22 cellular contexts compared by ENCODE assay signal in genomic region chr10:35219292-35219691, GRCh38.
A peak's percentile ranks its signal among the peaks of the same experiment; 100 is the strongest.
DNase-seq lines count a peak whose midpoint lies in the region; ATAC-seq lines count a peak whose summit lies in the region.
"Had no signal": no experiment of that assay in that cellular context is flagged by ENCODE, and none has a peak within 500 bp of the region (broad histone marks: within the 10 kb centered on the region; RNA-seq: fewer than 3 reads in every experiment).

No MANE protein-coding gene starts in this region.

- H3K4me3 Mint-ChIP-seq in activated naive CD8-positive, alpha-beta T cell = no peak overlapping the region
- no peak overlapping the region for H3K4me3 Mint-ChIP-seq in activated naive CD8-positive, alpha-beta T cell treated with anti-CD3 and anti-CD28 coated beads for 36 hours
- no peak overlapping the region for H3K4me3 Mint-ChIP-seq in T-helper 1 cell treated with Interleukin-12 subunit alpha and Interleukin-12 subunit beta and Interleukin-4 antibody, amounts not matched to agents 30 μg/mL and 1 μg/mL, for 36 hours
- H3K4me3 Mint-ChIP-seq in activated T-helper 17 cell treated with anti-CD3 and anti-CD28 coated beads, Interleukin-2, amount 50 U/mL, for 72 hours = peak overlapping the region; percentile 74
- no peak overlapping the region for H3K4me3 Mint-ChIP-seq in natural killer cell treated with Interleukin-12 subunit alpha and Interleukin-12 subunit beta and Interleukin-15 and Interleukin-18, amount 100 ng/mL, for 72 hours

- H3K9me3 ChIP-seq in Karpas-422 (ENCODE audit: low read length) = no peaks in the 10 kb centered on the region
- H3K9me3 ChIP-seq: sigmoid colon, upper lobe of right lung had no signal

- peak; percentile 67 for ATAC-seq in activated T-helper 17 cell treated with anti-CD3 and anti-CD28 coated beads, Interleukin-2, amount 50 U/mL, for 72 hours (replicated peaks)
- ATAC-seq in natural killer cell treated with Interleukin-12 subunit alpha and Interleukin-12 subunit beta and Interleukin-15 and Interleukin-18, amount 100 ng/mL, for 72 hours = peak in 1 of 2 donors; percentile 17

- H3K4me1 Mint-ChIP-seq in activated naive CD8-positive, alpha-beta T cell (ENCODE audit: low read depth) = peaks cover 22% of the 10 kb centered on the region
- H3K4me1 Mint-ChIP-seq in activated naive CD8-positive, alpha-beta T cell treated with anti-CD3 and anti-CD28 coated beads for 36 hours = peaks cover 37% of the 10 kb centered on the region
- peaks cover 32% of the 10 kb centered on the region for H3K4me1 Mint-ChIP-seq in T-helper 1 cell treated with Interleukin-12 subunit alpha and Interleukin-12 subunit beta and Interleukin-4 antibody, amounts not matched to agents 30 μg/mL and 1 μg/mL, for 36 hours (ENCODE audit: low read depth)
- peaks cover 17% of the 10 kb centered on the region for H3K4me1 Mint-ChIP-seq in activated T-helper 17 cell treated with anti-CD3 and anti-CD28 coated beads, Interleukin-2, amount 50 U/mL, for 72 hours
- peaks cover 23 to 24% of the 10 kb centered on the region in 2 donors for H3K4me1 Mint-ChIP-seq in natural killer cell treated with Interleukin-12 subunit alpha and Interleukin-12 subunit beta and Interleukin-15 and Interleukin-18, amount 100 ng/mL, for 72 hours (ENCODE audit: low read depth in 2 of 2)

- H3K79me2 ChIP-seq in Karpas-422 (ENCODE audit: low read length) = no peaks in the 10 kb centered on the region
- H3K79me2 ChIP-seq: parathyroid adenoma had no signal

- H4K20me1 ChIP-seq in Karpas-422 (ENCODE audit: insufficient read depth, low read depth, low read length) = no peaks in the 10 kb centered on the region

- no peaks in the 10 kb centered on the region for H3K4me1 ChIP-seq in Karpas-422 (ENCODE audit: low read length)
- H3K4me1 ChIP-seq: parathyroid adenoma had no signal

- H3K36me3 ChIP-seq in Karpas-422 (ENCODE audit: insufficient read depth, low read length) = no peaks in the 10 kb centered on the region
- H3K36me3 ChIP-seq: sigmoid colon, upper lobe of right lung had no signal

- H3K27ac Mint-ChIP-seq in activated naive CD8-positive, alpha-beta T cell = peak overlapping the region; percentile 4
- H3K27ac Mint-ChIP-seq in activated naive CD8-positive, alpha-beta T cell treated with anti-CD3 and anti-CD28 coated beads for 36 hours = no peak overlapping the region
- H3K27ac Mint-ChIP-seq in T-helper 1 cell treated with Interleukin-12 subunit alpha and Interleukin-12 subunit beta and Interleukin-4 antibody, amounts not matched to agents 30 μg/mL and 1 μg/mL, for 36 hours = peak overlapping the region; percentile 91
- peak overlapping the region; percentile 83 for H3K27ac Mint-ChIP-seq in activated T-helper 17 cell treated with anti-CD3 and anti-CD28 coated beads, Interleukin-2, amount 50 U/mL, for 72 hours
- peak overlapping the region; percentile 90 to 93 for H3K27ac Mint-ChIP-seq in natural killer cell treated with Interleukin-12 subunit alpha and Interleukin-12 subunit beta and Interleukin-15 and Interleukin-18, amount 100 ng/mL, for 72 hours

- H3K9ac ChIP-seq in Karpas-422 (ENCODE audit: low read length) = no peak overlapping the region
- H3K9ac ChIP-seq: parathyroid adenoma had no signal

- DNase-seq in activated naive CD8-positive, alpha-beta T cell treated with anti-CD3 and anti-CD28 coated beads for 36 hours = no peak
- no peak for DNase-seq in natural killer cell treated with Interleukin-12 subunit alpha and Interleukin-12 subunit beta and Interleukin-15 and Interleukin-18, amount 100 ng/mL, for 72 hours (ENCODE audit: low spot score)
- DNase-seq in NCI-H446 (lab: John Stamatoyannopoulos, UW) (no peak), foreskin melanocyte (no peak), Karpas-422 (no peak)
- DNase-seq: activated gamma-delta T cell; AML-193; DMS53; effector memory CD4-positive, alpha-beta T cell; GF-D8; left cardiac atrium; mesendoderm; naive thymus-derived CD8-positive, alpha-beta T cell; NCI-H1105 treated with DMSO at 0.1 percent for 48 hours; NCI-H2107; NCI-H524 treated with DMSO at 0.1 percent for 48 hours; sigmoid colon; upper lobe of right lung had no signal

- peaks cover 3% of the 10 kb centered on the region for H3K27me3 Mint-ChIP-seq in activated naive CD8-positive, alpha-beta T cell
- peaks cover 6% of the 10 kb centered on the region for H3K27me3 Mint-ChIP-seq in activated naive CD8-positive, alpha-beta T cell treated with anti-CD3 and anti-CD28 coated beads for 36 hours
- no peaks in the 10 kb centered on the region for H3K27me3 Mint-ChIP-seq in T-helper 1 cell treated with Interleukin-12 subunit alpha and Interleukin-12 subunit beta and Interleukin-4 antibody, amounts not matched to agents 30 μg/mL and 1 μg/mL, for 36 hours (ENCODE audit: low read depth)
- H3K27me3 Mint-ChIP-seq in activated T-helper 17 cell treated with anti-CD3 and anti-CD28 coated beads, Interleukin-2, amount 50 U/mL, for 72 hours = no peaks in the 10 kb centered on the region
- no peaks in the 10 kb centered on the region for H3K27me3 Mint-ChIP-seq in natural killer cell treated with Interleukin-12 subunit alpha and Interleukin-12 subunit beta and Interleukin-15 and Interleukin-18, amount 100 ng/mL, for 72 hours

- H2AFZ ChIP-seq in Karpas-422 (ENCODE audit: low read length) = no peak overlapping the region

- H3K4me3 ChIP-seq in Karpas-422 (ENCODE audit: low read length) = no peak overlapping the region
- H3K4me3 ChIP-seq: upper lobe of right lung had no signal

- no peaks in the 10 kb centered on the region for H3K9me3 Mint-ChIP-seq in activated naive CD8-positive, alpha-beta T cell (ENCODE audit: low read depth)
- H3K9me3 Mint-ChIP-seq in activated naive CD8-positive, alpha-beta T cell treated with anti-CD3 and anti-CD28 coated beads for 36 hours = no peaks in the 10 kb centered on the region
- H3K9me3 Mint-ChIP-seq in T-helper 1 cell treated with Interleukin-12 subunit alpha and Interleukin-12 subunit beta and Interleukin-4 antibody, amounts not matched to agents 30 μg/mL and 1 μg/mL, for 36 hours = no peaks in the 10 kb centered on the region
- H3K9me3 Mint-ChIP-seq in activated T-helper 17 cell treated with anti-CD3 and anti-CD28 coated beads, Interleukin-2, amount 50 U/mL, for 72 hours = no peaks in the 10 kb centered on the region
- no peaks in the 10 kb centered on the region for H3K9me3 Mint-ChIP-seq in natural killer cell treated with Interleukin-12 subunit alpha and Interleukin-12 subunit beta and Interleukin-15 and Interleukin-18, amount 100 ng/mL, for 72 hours
- H3K9me3 Mint-ChIP-seq: naive thymus-derived CD8-positive, alpha-beta T cell had no signal

- H3K36me3 Mint-ChIP-seq in activated naive CD8-positive, alpha-beta T cell = no peaks in the 10 kb centered on the region
- no peaks in the 10 kb centered on the region for H3K36me3 Mint-ChIP-seq in activated naive CD8-positive, alpha-beta T cell treated with anti-CD3 and anti-CD28 coated beads for 36 hours
- H3K36me3 Mint-ChIP-seq in T-helper 1 cell treated with Interleukin-12 subunit alpha and Interleukin-12 subunit beta and Interleukin-4 antibody, amounts not matched to agents 30 μg/mL and 1 μg/mL, for 36 hours (ENCODE audit: low read depth) = no peaks in the 10 kb centered on the region
- no peaks in the 10 kb centered on the region for H3K36me3 Mint-ChIP-seq in activated T-helper 17 cell treated with anti-CD3 and anti-CD28 coated beads, Interleukin-2, amount 50 U/mL, for 72 hours (ENCODE audit: low read depth)
- H3K36me3 Mint-ChIP-seq in natural killer cell treated with Interleukin-12 subunit alpha and Interleukin-12 subunit beta and Interleukin-15 and Interleukin-18, amount 100 ng/mL, for 72 hours = no peaks in the 10 kb centered on the region
- H3K36me3 Mint-ChIP-seq: naive thymus-derived CD8-positive, alpha-beta T cell had no signal

- no peak overlapping the region for H3K4me2 ChIP-seq in Karpas-422 (ENCODE audit: low read depth, low read length, poor library complexity, severe bottlenecking)

- H3K27me3 ChIP-seq in Karpas-422 (ENCODE audit: low read length) = no peaks in the 10 kb centered on the region
- H3K27me3 ChIP-seq: sigmoid colon, upper lobe of right lung had no signal

- no peak overlapping the region for H3K27ac ChIP-seq in Karpas-422 (ENCODE audit: low read length)
- H3K27ac ChIP-seq: parathyroid adenoma, sigmoid colon, upper lobe of right lung had no signal

- H3K9me2 ChIP-seq in Karpas-422 (replicated peaks; ENCODE audit: insufficient read depth, low read length) = no peaks in the 10 kb centered on the region
